1 cellular context compared by ENCODE assay signal in the genomic region with DNA sequence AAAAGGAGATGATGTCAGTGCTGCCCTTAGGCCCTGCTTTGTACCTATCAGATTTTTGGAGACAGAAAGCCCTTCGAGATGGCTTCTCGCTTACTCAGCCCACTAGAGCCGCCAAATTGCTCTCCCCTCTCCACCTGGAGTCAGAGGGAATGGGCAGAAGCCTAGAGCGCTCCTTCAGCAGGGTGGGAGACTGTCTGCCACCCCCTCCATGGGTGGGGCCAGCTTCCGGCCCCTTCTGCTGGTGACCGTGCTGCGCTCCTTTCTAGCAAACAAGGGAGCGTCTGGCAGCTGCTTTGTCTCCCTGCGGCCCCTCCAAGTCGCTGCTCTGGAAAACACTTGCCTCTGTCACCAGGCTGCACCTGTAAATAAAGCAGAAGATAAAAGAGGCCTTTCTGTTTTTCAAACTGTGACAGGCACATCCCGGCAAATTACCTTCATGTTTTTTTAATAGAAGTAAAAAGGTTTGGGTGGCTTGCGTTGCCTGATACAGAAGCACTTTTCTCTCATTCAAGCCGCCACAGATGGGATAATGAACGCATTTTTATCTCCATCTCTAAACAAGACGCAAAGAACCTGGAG.
TF ChIP-seq lines count a peak whose summit lies in the region.

No MANE protein-coding gene starts in this region.

TF ChIP-seq in HepG2, 621 proteins besides CTCF, POLR2A, EP300 and RAD21 (continued from another document):
- TF ChIP-seq, protein P1, sequence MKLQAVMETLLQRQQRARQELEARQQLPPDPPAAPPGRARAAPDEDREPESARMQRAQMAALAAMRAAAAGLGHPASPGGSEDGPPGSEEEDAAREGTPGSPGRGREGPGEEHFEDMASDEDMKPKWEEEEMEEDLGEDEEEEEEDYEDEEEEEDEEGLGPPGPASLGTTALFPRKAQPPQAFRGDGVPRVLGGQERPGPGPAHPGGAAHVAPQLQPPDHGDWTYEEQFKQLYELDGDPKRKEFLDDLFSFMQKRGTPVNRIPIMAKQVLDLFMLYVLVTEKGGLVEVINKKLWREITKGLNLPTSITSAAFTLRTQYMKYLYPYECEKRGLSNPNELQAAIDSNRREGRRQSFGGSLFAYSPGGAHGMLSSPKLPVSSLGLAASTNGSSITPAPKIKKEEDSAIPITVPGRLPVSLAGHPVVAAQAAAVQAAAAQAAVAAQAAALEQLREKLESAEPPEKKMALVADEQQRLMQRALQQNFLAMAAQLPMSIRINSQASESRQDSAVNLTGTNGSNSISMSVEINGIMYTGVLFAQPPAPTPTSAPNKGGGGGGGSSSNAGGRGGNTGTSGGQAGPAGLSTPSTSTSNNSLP (IDR thresholded peaks at IDR 0.05; ENCODE audit: low read depth, low read length): no peak
- TF ChIP-seq ZNF746 (CRISPR knock-in tag; IDR thresholded peaks at IDR 0.05): no peak
- no peak for TF ChIP-seq MAFK (conservative IDR thresholded peaks at IDR 0.05 in 1 of 2, IDR thresholded peaks at IDR 0.05 in 1 of 2; ENCODE audit: low read length in 2 of 2)
- no peak for TF ChIP-seq FOXA3 (CRISPR knock-in tag; IDR thresholded peaks at IDR 0.05)
- TF ChIP-seq, protein P2, sequence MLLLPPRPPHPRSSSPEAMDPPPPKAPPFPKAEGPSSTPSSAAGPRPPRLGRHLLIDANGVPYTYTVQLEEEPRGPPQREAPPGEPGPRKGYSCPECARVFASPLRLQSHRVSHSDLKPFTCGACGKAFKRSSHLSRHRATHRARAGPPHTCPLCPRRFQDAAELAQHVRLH (CRISPR knock-in tag; IDR thresholded peaks at IDR 0.05; ENCODE audit: borderline replicate concordance, low read depth): no peak
- no peak for TF ChIP-seq PAWR (CRISPR knock-in tag; IDR thresholded peaks at IDR 0.05; ENCODE audit: borderline replicate concordance)
- TF ChIP-seq GPN1 (CRISPR knock-in tag; IDR thresholded peaks at IDR 0.05; ENCODE audit: borderline replicate concordance): no peak
- TF ChIP-seq, protein P3, sequence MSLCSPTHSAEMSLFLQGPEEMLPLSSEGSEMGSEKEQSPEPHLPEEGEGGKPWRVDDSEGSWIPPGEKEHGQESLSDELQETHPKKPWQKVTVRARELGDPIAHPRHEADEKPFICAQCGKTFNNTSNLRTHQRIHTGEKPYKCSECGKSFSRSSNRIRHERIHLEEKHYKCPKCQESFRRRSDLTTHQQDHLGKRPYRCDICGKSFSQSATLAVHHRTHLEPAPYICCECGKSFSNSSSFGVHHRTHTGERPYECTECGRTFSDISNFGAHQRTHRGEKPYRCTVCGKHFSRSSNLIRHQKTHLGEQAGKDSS (CRISPR knock-in tag; IDR thresholded peaks at IDR 0.05; ENCODE audit: borderline replicate concordance, low read depth): no peak
- TF ChIP-seq ISL2 (CRISPR knock-in tag; IDR thresholded peaks at IDR 0.05): no peak
